In genomic region chr5:111857067-111857466, GRCh38 we compare ENCODE assay signal across 20 cellular contexts.
A peak's percentile ranks its signal among the peaks of the same experiment; 100 is the strongest.
DNase-seq lines count a peak whose midpoint lies in the region; TF ChIP-seq lines count a peak whose summit lies in the region.
"Had no signal": no experiment of that assay in that cellular context is flagged by ENCODE, and none has a peak within 500 bp of the region (broad histone marks: within the 10 kb centered on the region; RNA-seq: fewer than 3 reads in every experiment).

No MANE protein-coding gene starts in this region.

- no peak overlapping the region for H3K18ac ChIP-seq in mesendoderm (ENCODE audit: low read length)

- H4K20me1 ChIP-seq in Loucy (ENCODE audit: insufficient read depth, low read length, poor library complexity, severe bottlenecking): no peaks in the 10 kb centered on the region

- no peak overlapping the region for H3K23ac ChIP-seq in mesendoderm (ENCODE audit: low read length)

- H3K56ac ChIP-seq in mesendoderm (ENCODE audit: low read length): peak overlapping the region; percentile 18

- H3K4ac ChIP-seq in mesendoderm (ENCODE audit: low read depth, low read length): peak overlapping the region; percentile 24

- peaks cover 57% of the 10 kb centered on the region for H3K4me1 Mint-ChIP-seq in chondrocyte (ENCODE audit: low read depth)
- H3K4me1 Mint-ChIP-seq: CD4-positive, CD25-positive, alpha-beta regulatory T cell had no signal

- H2AFZ ChIP-seq in Loucy (ENCODE audit: low read length): peak overlapping the region; percentile 68

- TF ChIP-seq CTCF in Loucy (conservative IDR thresholded peaks at IDR 0.05; ENCODE audit: low read length) (no peak), chondrocyte (IDR thresholded peaks at IDR 0.05) (no peak)

- no peak overlapping the region for H3K4me3 Mint-ChIP-seq in chondrocyte (ENCODE audit: unreplicated experiment)
- H3K4me3 Mint-ChIP-seq: CD4-positive, CD25-positive, alpha-beta regulatory T cell; H9; HFFc6 had no signal

- no peaks in the 10 kb centered on the region for H3K9me3 ChIP-seq in Loucy (ENCODE audit: insufficient read depth, low read depth, low read length)
- H3K9me3 ChIP-seq: SJCRH30 had no signal

- H4K8ac ChIP-seq in mesendoderm (ENCODE audit: low read depth, low read length): no peak overlapping the region

- no peak overlapping the region for H3K27ac ChIP-seq in mesendoderm (ENCODE audit: low read depth, low read length)
- H3K27ac ChIP-seq: KMS-11, SJCRH30 had no signal

- H3K9ac ChIP-seq in Loucy (ENCODE audit: low read depth, low read length, poor library complexity, severe bottlenecking) (no peak overlapping the region), mesendoderm (ENCODE audit: low read length) (no peak overlapping the region)
- H3K9ac ChIP-seq: KMS-11 had no signal

- H3K9me3 Mint-ChIP-seq in chondrocyte (ENCODE audit: low read depth): no peaks in the 10 kb centered on the region
- H3K9me3 Mint-ChIP-seq: H9, HFFc6 had no signal

- peaks cover 5% of the 10 kb centered on the region; the same call in 1 of the 2 replicates for H3F3A ChIP-seq in Loucy (ENCODE audit: low read depth)

- H3K27me3 Mint-ChIP-seq in chondrocyte (ENCODE audit: low read depth): no peaks in the 10 kb centered on the region
- H3K27me3 Mint-ChIP-seq: CD4-positive, CD25-positive, alpha-beta regulatory T cell had no signal

- H2AK5ac ChIP-seq in mesendoderm (ENCODE audit: low read length): peak overlapping the region; percentile 43

- H3K9me2 ChIP-seq in Loucy (replicated peaks; ENCODE audit: low read depth, low read length): no peaks in the 10 kb centered on the region

- peaks cover 35% of the 10 kb centered on the region for H3K4me1 ChIP-seq in Loucy (ENCODE audit: insufficient read depth, low read length, poor library complexity, severe bottlenecking)
- H3K4me1 ChIP-seq in mesendoderm (ENCODE audit: control insufficient read depth, low read depth, low read length): peaks cover 8% of the 10 kb centered on the region
- H3K4me1 ChIP-seq: SJCRH30 had no signal

- no CpG with 5 or more reads among the region's 4 CpGs for WGBS in mesendoderm (ENCODE audit: extremely low coverage, insufficient coverage, low lambda C conversion rate)

- H2BK120ac ChIP-seq in mesendoderm (ENCODE audit: low read depth, low read length): no peak overlapping the region

- H3K4me3 ChIP-seq in Loucy (ENCODE audit: low read length, poor library complexity, severe bottlenecking): no peak overlapping the region
- H3K4me3 ChIP-seq in mesendoderm (ENCODE audit: low read length): no peak overlapping the region
- H3K4me3 ChIP-seq: GM12878, SJCRH30 had no signal

- H3K79me1 ChIP-seq in mesendoderm (ENCODE audit: low read length): no peaks in the 10 kb centered on the region

- H3K4me2 ChIP-seq in Loucy (ENCODE audit: low read depth, low read length, poor library complexity, severe bottlenecking) (no peak overlapping the region), mesendoderm (ENCODE audit: low read length) (no peak overlapping the region)
- H3K4me2 ChIP-seq: KMS-11 had no signal

- no peak overlapping the region for H2BK5ac ChIP-seq in mesendoderm (ENCODE audit: low read length)

- DNase-seq in G401 (ENCODE audit: low spot score) (peak; percentile 66), chondrocyte (ENCODE audit: low spot score) (no peak), mesendoderm (no peak), HT-29 (ENCODE audit: low spot score) (no peak), SIG-M5 (lab: John Stamatoyannopoulos, UW) (no peak), OCI-M1 (lab: John Stamatoyannopoulos, UW) (no peak)
- DNase-seq in stimulated activated CD4-positive, alpha-beta T cell treated with anti-CD3 and anti-CD28 coated beads, Interleukin-15, amount 100 ng/mL, for 24 hours: no peak
- DNase-seq: CD4-positive, CD25-positive, alpha-beta regulatory T cell; H9; NCI-H1105 treated with DMSO at 0.1 percent for 48 hours; NCI-H1694; NCI-H2081 treated with DMSO at 0.1 percent for 48 hours; NCI-H2171 treated with DMSO at 0.1 percent for 48 hours; NCI-H524 treated with DMSO at 0.1 percent for 48 hours; RPMI8226; SJCRH30 had no signal

- peak overlapping the region; percentile 29 for H4K5ac ChIP-seq in mesendoderm (ENCODE audit: low read length)

- H3K36me3 ChIP-seq in Loucy (ENCODE audit: insufficient read depth, low read length): no peaks in the 10 kb centered on the region
- H3K36me3 ChIP-seq in mesendoderm (ENCODE audit: control insufficient read depth, insufficient read depth, low read length): no peaks in the 10 kb centered on the region
- H3K36me3 ChIP-seq: SJCRH30 had no signal

- H3K27ac Mint-ChIP-seq in chondrocyte (ENCODE audit: unreplicated experiment): peak overlapping the region; percentile 28
- H3K27ac Mint-ChIP-seq: CD4-positive, CD25-positive, alpha-beta regulatory T cell; HFFc6 had no signal

- no peaks in the 10 kb centered on the region for H3K36me3 Mint-ChIP-seq in chondrocyte (ENCODE audit: low read depth)
- H3K36me3 Mint-ChIP-seq: CD4-positive, CD25-positive, alpha-beta regulatory T cell had no signal

- no peaks in the 10 kb centered on the region for H3K79me2 ChIP-seq in Loucy (ENCODE audit: insufficient read depth, low read length)
- no peaks in the 10 kb centered on the region for H3K79me2 ChIP-seq in mesendoderm (ENCODE audit: control insufficient read depth, insufficient read depth, low read length)

- in situ Hi-C loops in G401 (cut with HindIII; ENCODE audit: low sequenced_read_pairs): no loop called here

- no peak overlapping the region for H2BK15ac ChIP-seq in mesendoderm (replicated peaks; ENCODE audit: low read depth)

- no peaks in the 10 kb centered on the region for H3K27me3 ChIP-seq in Loucy (ENCODE audit: insufficient read depth, low read length, poor library complexity, severe bottlenecking)
- H3K27me3 ChIP-seq in mesendoderm (ENCODE audit: insufficient read depth, low read length, poor library complexity): no peaks in the 10 kb centered on the region
- H3K27me3 ChIP-seq: SJCRH30 had no signal
